1 cellular context compared by ENCODE assay signal in genomic region chr7:101169110-101169837, GRCh38.
TF ChIP-seq lines count a peak whose summit lies in the region.

No MANE protein-coding gene starts in this region.

TF ChIP-seq in GM12878, 131 proteins besides CTCF, POLR2A, EP300 and RAD21:
- TF ChIP-seq NBN (IDR thresholded peaks at IDR 0.05) (0 out of 2 replicates have a peak, but pooled peaks have one; percentile 24), GATAD2B (conservative IDR thresholded peaks at IDR 0.05; ENCODE audit: low read depth) (no peak)
